Comparison of ENCODE assay signal across 28 cellular contexts in genomic region chr14:73338551-73338950, GRCh38.
"Had no signal": no experiment of that assay in that cellular context is flagged by ENCODE, and none has a peak within 500 bp of the region (broad histone marks: within the 10 kb centered on the region; RNA-seq: fewer than 3 reads in every experiment).

No MANE protein-coding gene starts in this region.

- FAIRE-seq: bronchial epithelial cell, colon, frontal cortex had no signal

- H3K36me3 Mint-ChIP-seq: WTC11 had no signal

- H3K27me3 Mint-ChIP-seq: activated CD4-positive, alpha-beta memory T cell treated with anti-CD3 and anti-CD28 coated beads, Interleukin-2, amount 10 ng/mL, durations not matched to agents 7 days and 5 days; activated CD4-positive, alpha-beta T cell treated with anti-CD3 and anti-CD28 coated beads, Interleukin-2, amount 10 ng/mL, durations not matched to agents 7 days and 5 days; activated naive CD8-positive, alpha-beta T cell; activated T-cell treated with anti-CD3 and anti-CD28 coated beads, Interleukin-2, amount 50 U/mL, for 24 hours had no signal

- H3K27ac Mint-ChIP-seq: activated CD4-positive, alpha-beta memory T cell treated with anti-CD3 and anti-CD28 coated beads, Interleukin-2, amount 10 ng/mL, durations not matched to agents 7 days and 5 days; activated CD4-positive, alpha-beta T cell treated with anti-CD3 and anti-CD28 coated beads, Interleukin-2, amount 10 ng/mL, durations not matched to agents 7 days and 5 days; activated naive CD8-positive, alpha-beta T cell; activated T-cell treated with anti-CD3 and anti-CD28 coated beads, Interleukin-2, amount 50 U/mL, for 24 hours; activated T-cell treated with anti-CD3 and anti-CD28 coated beads, Interleukin-2, amount 50 U/mL, for 72 hours; endodermal cell; WTC11 had no signal

- H3K4me3 ChIP-seq: dorsolateral prefrontal cortex had no signal

- H3K27me3 ChIP-seq: brain microvascular endothelial cell, dorsolateral prefrontal cortex had no signal

- H3K9me3 Mint-ChIP-seq: activated CD4-positive, alpha-beta memory T cell treated with anti-CD3 and anti-CD28 coated beads, Interleukin-2, amount 10 ng/mL, durations not matched to agents 7 days and 5 days; activated CD4-positive, alpha-beta T cell treated with anti-CD3 and anti-CD28 coated beads, Interleukin-2, amount 10 ng/mL, durations not matched to agents 7 days and 5 days; activated T-cell treated with anti-CD3 and anti-CD28 coated beads, Interleukin-2, amount 50 U/mL, for 24 hours; activated T-cell treated with anti-CD3 and anti-CD28 coated beads, Interleukin-2, amount 50 U/mL, for 72 hours; endodermal cell; WTC11 had no signal

- DNase-seq: activated CD4-positive, alpha-beta memory T cell treated with anti-CD3 and anti-CD28 coated beads, Interleukin-2, amount 10 ng/mL, durations not matched to agents 7 days and 5 days; activated CD4-positive, alpha-beta T cell treated with anti-CD3 and anti-CD28 coated beads for 1 hour; activated CD4-positive, alpha-beta T cell treated with anti-CD3 and anti-CD28 coated beads for 4 hours; activated CD4-positive, alpha-beta T cell treated with anti-CD3 and anti-CD28 coated beads, Interleukin-2, amount 10 ng/mL, durations not matched to agents 7 days and 5 days; activated CD4-positive, alpha-beta T cell treated with anti-CD3 and anti-CD28 coated beads, Interleukin-2, amount 50 U/mL, for 4 hours; activated CD8-positive, alpha-beta memory T cell treated with anti-CD3 and anti-CD28 coated beads, Interleukin-2, amount 50 U/mL, for 48 hours; activated gamma-delta T cell treated with Interleukin-2 at 50 U/mL for 16 hours; activated naive CD4-positive, alpha-beta T cell treated with anti-CD3 and anti-CD28 coated beads, Interleukin-2, amount 50 U/mL, for 16 hours; activated naive CD4-positive, alpha-beta T cell treated with Interleukin-2 at 50 U/mL for 16 hours; activated T-cell treated with anti-CD3 and anti-CD28 coated beads for 4 hours; activated T-cell treated with anti-CD3 and anti-CD28 coated beads, Interleukin-2, amount 50 U/mL, for 24 hours; activated T-cell treated with anti-CD3 and anti-CD28 coated beads, Interleukin-2, amount 50 U/mL, for 72 hours; amygdala; aorta; brain microvascular endothelial cell; caudate nucleus; cortex of kidney; dorsolateral prefrontal cortex; effector memory CD4-positive, alpha-beta T cell; endodermal cell; foreskin fibroblast; head of caudate nucleus had no signal

- ATAC-seq: activated T-cell treated with anti-CD3 and anti-CD28 coated beads, Interleukin-2, amount 50 U/mL, for 72 hours; esophagus mucosa; WTC11 had no signal

- H3K27ac ChIP-seq: brain microvascular endothelial cell had no signal

- H3K36me3 ChIP-seq: brain microvascular endothelial cell had no signal

- H3K4me3 Mint-ChIP-seq: activated CD4-positive, alpha-beta memory T cell treated with anti-CD3 and anti-CD28 coated beads, Interleukin-2, amount 10 ng/mL, durations not matched to agents 7 days and 5 days; activated CD4-positive, alpha-beta T cell treated with anti-CD3 and anti-CD28 coated beads, Interleukin-2, amount 10 ng/mL, durations not matched to agents 7 days and 5 days; activated naive CD8-positive, alpha-beta T cell; activated T-cell treated with anti-CD3 and anti-CD28 coated beads, Interleukin-2, amount 50 U/mL, for 24 hours; activated T-cell treated with anti-CD3 and anti-CD28 coated beads, Interleukin-2, amount 50 U/mL, for 72 hours; endodermal cell; WTC11 had no signal
